8 cellular contexts compared by ENCODE assay signal in genomic region chr17:77089118-77089477, GRCh38. TPM values are rescaled to one million over a fixed set of nuclear protein-coding genes. Genes with fewer than 3 reads are reported as not detected.
DNase-seq lines count a peak whose midpoint lies in the region; ATAC-seq and TF ChIP-seq lines count a peak whose summit lies in the region.

No MANE protein-coding gene starts in this region.

- intact Hi-C loops in heart right ventricle (cut with DNase I) = loop anchor here in 4 of 10 donors (2.0 to 10.0 kb wide), 4 partner anchors 52 to 406 kb away; partner anchors contain the start of gene SEC14L1 (in 2 of the 4)

- no peak for TF ChIP-seq CTCF in heart right ventricle (IDR thresholded peaks at IDR 0.05)

- peak overlapping the region; percentile 39 to 93 (median 72) for H3K4me3 ChIP-seq in heart right ventricle
- H3K4me3 ChIP-seq in skeletal muscle cell (ENCODE audit: low read depth, low read length) = peak overlapping the region; percentile 77

- H3K36me3 ChIP-seq in heart right ventricle = peaks cover 0 to 47% (median 28%) of the 10 kb centered on the region in 9 donors

- H3K4me1 ChIP-seq in heart right ventricle = peaks cover 11 to 52% (median 45%) of the 10 kb centered on the region in 9 donors

- peak; percentile 16 for DNase-seq in NCI-H748 (lab: John Stamatoyannopoulos, UW; ENCODE audit: unreplicated experiment)
- no peak for DNase-seq in NCI-H748 treated with DMSO at 0.1 percent for 48 hours (lab: John Stamatoyannopoulos, UW)
- DNase-seq in activated T-cell treated with anti-CD3 and anti-CD28 coated beads, Interleukin-2, amount 50 U/mL, for 48 hours = peak; percentile 33 to 34
- DNase-seq in heart right ventricle = no peak
- no peak for DNase-seq in skeletal muscle cell (ENCODE audit: low read depth)
- no peak for DNase-seq in NCI-H187 treated with DMSO at 0.1 percent for 48 hours (lab: John Stamatoyannopoulos, UW)

- H3K9me3 ChIP-seq in heart right ventricle = no peaks in the 10 kb centered on the region

- 3 to 4% methylated on average over 6 of the region's 6 CpGs for WGBS in heart right ventricle, 2 donors

- no peaks in the 10 kb centered on the region for H3K27me3 ChIP-seq in heart right ventricle

- ATAC-seq in heart right ventricle (peak in 3 of 8 donors; percentile 14 to 28 (median 26)), HG03139 (IDR thresholded peaks at IDR 0.05; ENCODE audit: unreplicated experiment) (no peak), HG03460 (IDR thresholded peaks at IDR 0.05; ENCODE audit: unreplicated experiment) (no peak)

- peak overlapping the region; percentile 49 to 96 (median 92) for H3K27ac ChIP-seq in heart right ventricle

RNA-seq across cellular contexts. Expression of gene SEC14L1, which starts 51.7 kb away (rescaled TPM):
- total RNA-seq in heart right ventricle = 10 to 100 TPM; 38.7 to 88.8 (median 55.3) TPM
- 10 to 100 TPM; 36.1 to 42.3 TPM for polyA plus RNA-seq in heart right ventricle

Comparison
In these comparisons a context has a peak if more than half of its experiments do, and no peak if none do; other contexts are left out.
1. DNase-seq: peak in NCI-H748 (single experiment) and activated T-cell treated with anti-CD3 and anti-CD28 coated beads, Interleukin-2, amount 50 U/mL, for 48 hours (2 of 2); none in NCI-H748 treated with DMSO at 0.1 percent for 48 hours (single experiment), heart right ventricle (0 of 2), skeletal muscle cell (single experiment) and NCI-H187 treated with DMSO at 0.1 percent for 48 hours (single experiment).